28 cellular contexts compared by ENCODE assay signal in genomic region chr16:77331802-77332586, GRCh38.
A peak's percentile ranks its signal among the peaks of the same experiment; 100 is the strongest.
DNase-seq lines count a peak whose midpoint lies in the region; ATAC-seq and TF ChIP-seq lines count a peak whose summit lies in the region.
"Had no signal": no experiment of that assay in that cellular context is flagged by ENCODE, and none has a peak within 500 bp of the region (broad histone marks: within the 10 kb centered on the region; RNA-seq: fewer than 3 reads in every experiment).

No MANE protein-coding gene starts in this region.

- H2BK20ac ChIP-seq in IMR-90 (ENCODE audit: low read depth, low read length): no peak overlapping the region

- H4K20me1 ChIP-seq in IMR-90 (ENCODE audit: insufficient read depth, low read length) (no peaks in the 10 kb centered on the region), hepatocyte (ENCODE audit: insufficient read depth, poor library complexity, severe bottlenecking) (no peaks in the 10 kb centered on the region)
- H4K20me1 ChIP-seq: BLaER1 treated with 17β-estradiol and CSF1 and Interleukin-3, amounts not matched to agents 10 nM and 100 nM had no signal

- H3K4me2 ChIP-seq in IMR-90 (ENCODE audit: low read depth, low read length) (no peak overlapping the region), hepatocyte (peak overlapping the region; percentile 13)
- H3K4me2 ChIP-seq: BLaER1 treated with 17β-estradiol and CSF1 and Interleukin-3, amounts not matched to agents 10 nM and 100 nM; SK-N-SH had no signal

- H2BK5ac ChIP-seq in IMR-90 (ENCODE audit: low read depth, low read length, poor library complexity, severe bottlenecking): no peak overlapping the region

- no peaks in the 10 kb centered on the region for H3K9me3 ChIP-seq in IMR-90 (ENCODE audit: control insufficient read depth, insufficient read depth, low read length)
- no peaks in the 10 kb centered on the region for H3K9me3 ChIP-seq in hepatocyte (ENCODE audit: low read depth)
- H3K9me3 ChIP-seq in thymus (ENCODE audit: control insufficient read depth): no peaks in the 10 kb centered on the region
- H3K9me3 ChIP-seq: BLaER1 treated with 17β-estradiol and CSF1 and Interleukin-3, amounts not matched to agents 10 nM and 100 nM; MG63; SK-N-SH had no signal

- peaks cover 5% of the 10 kb centered on the region for H3K27me3 Mint-ChIP-seq in glutamatergic neuron (ENCODE audit: unreplicated experiment)

- BruUV-seq in IMR-90 (replicated peaks; lab: Mats Ljungman, UMichigan): no TSS peak

- no peak overlapping the region for H3K27ac ChIP-seq in IMR-90 (ENCODE audit: insufficient read depth, low read length)
- H3K27ac ChIP-seq in hepatocyte: no peak overlapping the region
- H3K27ac ChIP-seq in thymus (ENCODE audit: low read depth): peak overlapping the region; percentile 18
- H3K27ac ChIP-seq: BLaER1 treated with 17β-estradiol and CSF1 and Interleukin-3, amounts not matched to agents 10 nM and 100 nM; HL-60 had no signal

- WGBS in IMR-90 (ENCODE audit: extremely low coverage in 2 of 2, insufficient read length in 1 of 2), 2 experiments: no CpG with 5 or more reads among the region's 9 CpGs
- WGBS in hepatocyte (ENCODE audit: low lambda C conversion rate, missing lambda C conversion rate): 70% methylated on average over 9 of the region's 9 CpGs
- 69% methylated on average over 9 of the region's 9 CpGs for WGBS in thymus

- no peak overlapping the region for H3K27ac Mint-ChIP-seq in glutamatergic neuron (ENCODE audit: unreplicated experiment)
- H3K27ac Mint-ChIP-seq: CD4-positive, alpha-beta memory T cell had no signal

- ATAC-seq in IMR-90 (ENCODE audit: low read depth): no peak
- ATAC-seq: HCT116, PC-3 had no signal

- in situ Hi-C loops in IMR-90 (cut with MboI; ENCODE audit: low sequenced_read_pairs): no loop called here

- H3K79me1 ChIP-seq in IMR-90 (ENCODE audit: low read depth in 1 of 2, low read length in 2 of 2): no peaks in the 10 kb centered on the region

- H2BK15ac ChIP-seq in IMR-90 (ENCODE audit: low read depth, low read length): no peak overlapping the region

- DNase-seq in NCI-H510A treated with DMSO at 0.1 percent for 48 hours (lab: John Stamatoyannopoulos, UW) (peak; percentile 1), NCI-H510A (lab: John Stamatoyannopoulos, UW) (no peak), IMR-90 (no peak), hepatocyte (ENCODE audit: low spot score) (no peak), NCI-H748 treated with DMSO at 0.1 percent for 48 hours (lab: John Stamatoyannopoulos, UW) (no peak), glutamatergic neuron (no peak)
- DNase-seq: AML-193; CD4-positive, alpha-beta memory T cell; COR-L47; DMS53; KG1; MG63; NCI-H1092; NCI-H1417 treated with DMSO at 0.1 percent for 48 hours; NCI-H1694 treated with DMSO at 0.1 percent for 48 hours; NCI-H2081; NCI-H2171 treated with DMSO at 0.1 percent for 48 hours; NCI-H345; NCI-H524 treated with DMSO at 0.1 percent for 48 hours; NCI-H82; NK-92 treated with Interleukin-12 subunit alpha and Interleukin-12 subunit beta, amount 100 ng/mL, for 24 hours; PC-3; SK-N-SH; SW 1271 had no signal

- TF ChIP-seq CTCF in IMR-90 (conservative IDR thresholded peaks at IDR 0.05; ENCODE audit: low read depth, low read length) (no peak), hepatocyte (IDR thresholded peaks at IDR 0.05; ENCODE audit: poor library complexity) (no peak), glutamatergic neuron (IDR thresholded peaks at IDR 0.05; ENCODE audit: partially characterized antibody, unreplicated experiment) (no peak)

- H2AK9ac ChIP-seq in IMR-90 (replicated peaks; ENCODE audit: low read depth, low read length, poor library complexity): no peak overlapping the region

- H2BK120ac ChIP-seq in IMR-90 (ENCODE audit: low read depth, low read length): no peak overlapping the region

- H3K4me3 ChIP-seq in IMR-90 (ENCODE audit: insufficient read depth, low read depth, low read length): no peak overlapping the region
- no peak overlapping the region for H3K4me3 ChIP-seq in hepatocyte
- no peak overlapping the region for H3K4me3 ChIP-seq in thymus (ENCODE audit: low read length)
- H3K4me3 ChIP-seq: BLaER1 treated with 17β-estradiol and CSF1 and Interleukin-3, amounts not matched to agents 10 nM and 100 nM; MG63 had no signal

- dilution Hi-C loops in IMR-90 (cut with HindIII; ENCODE audit: low sequenced_read_pairs, unreplicated experiment): no loop called here

- H2AK5ac ChIP-seq in IMR-90 (ENCODE audit: low read depth, low read length): no peak overlapping the region

- H3K4me1 Mint-ChIP-seq in glutamatergic neuron (ENCODE audit: low read depth, unreplicated experiment): peaks cover 12% of the 10 kb centered on the region
- H3K4me1 Mint-ChIP-seq: CD4-positive, alpha-beta memory T cell had no signal

- H3K4me1 ChIP-seq in IMR-90 (ENCODE audit: control insufficient read depth, insufficient read depth, low read length): no peaks in the 10 kb centered on the region
- H3K4me1 ChIP-seq in hepatocyte (ENCODE audit: insufficient read depth): no peaks in the 10 kb centered on the region
- no peaks in the 10 kb centered on the region for H3K4me1 ChIP-seq in thymus (ENCODE audit: control insufficient read depth, insufficient read depth, low read length)

- H3K36me3 ChIP-seq in IMR-90 (ENCODE audit: control insufficient read depth, insufficient read depth, low read length) (no peaks in the 10 kb centered on the region), hepatocyte (replicated peaks; ENCODE audit: insufficient read depth, low read depth) (no peaks in the 10 kb centered on the region), thymus (ENCODE audit: control insufficient read depth, insufficient read depth) (no peaks in the 10 kb centered on the region)
- H3K36me3 ChIP-seq: BLaER1 treated with 17β-estradiol and CSF1 and Interleukin-3, amounts not matched to agents 10 nM and 100 nM; MG63 had no signal

- H3K18ac ChIP-seq in IMR-90 (ENCODE audit: low read depth, low read length): no peak overlapping the region

- intact Hi-C loops in IMR-90 (cut with micrococcal nuclease): no loop called here

- H4K8ac ChIP-seq in IMR-90 (ENCODE audit: low read depth in 2 of 2, low read length in 2 of 2): no peak overlapping the region

- no peak for TF ChIP-seq POLR2A in IMR-90 (IDR thresholded peaks at IDR 0.05; ENCODE audit: low read depth, low read length)

- H3K56ac ChIP-seq in IMR-90 (ENCODE audit: extremely low read depth, insufficient read depth, low read length): no peak overlapping the region

- H3K9me3 Mint-ChIP-seq in glutamatergic neuron (ENCODE audit: unreplicated experiment): no peaks in the 10 kb centered on the region
- H3K9me3 Mint-ChIP-seq: CD4-positive, alpha-beta memory T cell had no signal

- H3K23ac ChIP-seq in IMR-90 (ENCODE audit: low read depth, low read length): no peak overlapping the region

- POLR2A ChIA-PET in IMR-90 (lab: Charles Lee; ENCODE audit: unreplicated experiment): no interaction called here

- H4K91ac ChIP-seq in IMR-90 (ENCODE audit: insufficient read depth, low read depth, low read length): no peak overlapping the region

- H3K79me2 ChIP-seq in hepatocyte: no peaks in the 10 kb centered on the region

- no peaks in the 10 kb centered on the region for H3K36me3 Mint-ChIP-seq in glutamatergic neuron (ENCODE audit: unreplicated experiment)
- H3K36me3 Mint-ChIP-seq: CD4-positive, alpha-beta memory T cell had no signal

- no peak overlapping the region for H3K4me3 Mint-ChIP-seq in glutamatergic neuron (ENCODE audit: unreplicated experiment)
- H3K4me3 Mint-ChIP-seq: CD4-positive, alpha-beta memory T cell had no signal

- H3K14ac ChIP-seq in IMR-90 (replicated peaks; ENCODE audit: low read depth, low read length): no peak overlapping the region

- CTCF ChIA-PET in IMR-90 (lab: Yijun Ruan, JAX): no interaction called here

- H4K5ac ChIP-seq in IMR-90 (ENCODE audit: low read depth, low read length): no peak overlapping the region

- no peaks in the 10 kb centered on the region for H3K27me3 ChIP-seq in IMR-90 (ENCODE audit: control insufficient read depth, insufficient read depth, low read length)
- H3K27me3 ChIP-seq in hepatocyte: no peaks in the 10 kb centered on the region
- H3K27me3 ChIP-seq in thymus (ENCODE audit: control insufficient read depth, insufficient read depth): no peaks in the 10 kb centered on the region
- H3K27me3 ChIP-seq: BLaER1 treated with 17β-estradiol and CSF1 and Interleukin-3, amounts not matched to agents 10 nM and 100 nM; MG63 had no signal

- H3K9me2 ChIP-seq in hepatocyte (replicated peaks; ENCODE audit: insufficient read depth): no peaks in the 10 kb centered on the region
- H3K9me2 ChIP-seq: SK-N-SH had no signal

- no peak overlapping the region for H3K9ac ChIP-seq in IMR-90 (ENCODE audit: low read depth, low read length)
- H3K9ac ChIP-seq: BLaER1 treated with 17β-estradiol and CSF1 and Interleukin-3, amounts not matched to agents 10 nM and 100 nM; SK-N-SH had no signal

- H3K9me1 ChIP-seq in IMR-90 (ENCODE audit: insufficient read depth, low read length): no peaks in the 10 kb centered on the region

- no peak overlapping the region for H3K4ac ChIP-seq in IMR-90 (ENCODE audit: low read depth, low read length)

- TF ChIP-seq RAD21 in IMR-90 (IDR thresholded peaks at IDR 0.05; ENCODE audit: low read length): no peak

- H2AFZ ChIP-seq in IMR-90 (replicated peaks; ENCODE audit: low read length, poor library complexity) (no peak overlapping the region), hepatocyte (no peak overlapping the region)

TF ChIP-seq in IMR-90, 13 proteins besides CTCF, POLR2A, EP300 and RAD21:
- TF ChIP-seq CEBPB (IDR thresholded peaks at IDR 0.05; ENCODE audit: low read depth, low read length) (peak; percentile 86), BHLHE40 (IDR thresholded peaks at IDR 0.05; ENCODE audit: low read depth, low read length) (no peak)
TF ChIP-seq in IMR-90: peak in this region for 1.
